In genomic region chr10:33253411-33253810, GRCh38 we compare ENCODE assay signal across 22 cellular contexts.
DNase-seq lines count a peak whose midpoint lies in the region; ATAC-seq, FAIRE-seq and TF ChIP-seq lines count a peak whose summit lies in the region.
"Had no signal": no experiment of that assay in that cellular context is flagged by ENCODE, and none has a peak within 500 bp of the region (broad histone marks: within the 10 kb centered on the region; RNA-seq: fewer than 3 reads in every experiment).

No MANE protein-coding gene starts in this region.

- H3K27me3 ChIP-seq in left ventricle myocardium inferior (ENCODE audit: low read depth) (no peaks in the 10 kb centered on the region), astrocyte (ENCODE audit: insufficient read depth, low read length) (no peaks in the 10 kb centered on the region), lung (ENCODE audit: control insufficient read depth, insufficient read depth) (no peaks in the 10 kb centered on the region), testis (no peaks in the 10 kb centered on the region), GM23338 (ENCODE audit: insufficient read depth) (no peaks in the 10 kb centered on the region)
- H3K27me3 ChIP-seq: esophagus muscularis mucosa, transverse colon had no signal

- H3K27me3 Mint-ChIP-seq in astrocyte (ENCODE audit: low read depth, unreplicated experiment), result no peaks in the 10 kb centered on the region
- H3K27me3 Mint-ChIP-seq in GM23338 (ENCODE audit: insufficient read depth, low read depth, poor library complexity), result peaks cover 3% of the 10 kb centered on the region

- H3K4me3 ChIP-seq in left ventricle myocardium inferior (no peak overlapping the region), astrocyte (ENCODE audit: insufficient read depth, low read depth, low read length) (no peak overlapping the region), lung (no peak overlapping the region), testis (no peak overlapping the region), GM23338 (no peak overlapping the region)
- H3K4me3 ChIP-seq: esophagus muscularis mucosa, psoas muscle, transverse colon had no signal

- H3K27ac Mint-ChIP-seq in astrocyte (ENCODE audit: unreplicated experiment) (no peak overlapping the region), GM23338 (no peak overlapping the region)
- no peak overlapping the region for H3K27ac Mint-ChIP-seq in stimulated activated effector memory CD8-positive, alpha-beta T cell treated with anti-CD3 and anti-CD28 coated beads, Interleukin-12 subunit alpha, Interleukin-12 subunit beta, amount 100 ng/mL, for 72 hours
- H3K27ac Mint-ChIP-seq: activated CD8-positive, alpha-beta T cell treated with anti-CD3 and anti-CD28 coated beads, Interleukin-2, amount 10 ng/mL, durations not matched to agents 7 days and 5 days; immature natural killer cell had no signal

- no peak for FAIRE-seq in astrocyte (lab: Jason Lieb, UNC)

- no peak for ATAC-seq in left ventricle myocardium superior
- ATAC-seq in lung (ENCODE audit: insufficient read depth, low FRiP score), result no peak
- no peak for ATAC-seq in GM19035 (IDR thresholded peaks at IDR 0.05; ENCODE audit: unreplicated experiment)
- ATAC-seq in stimulated activated effector memory CD8-positive, alpha-beta T cell treated with anti-CD3 and anti-CD28 coated beads, Interleukin-12 subunit alpha, Interleukin-12 subunit beta, amount 100 ng/mL, for 72 hours, result no peak
- no peak for ATAC-seq in GM23338
- ATAC-seq: activated CD8-positive, alpha-beta T cell treated with anti-CD3 and anti-CD28 coated beads, Interleukin-2, amount 10 ng/mL, durations not matched to agents 7 days and 5 days; psoas muscle; Right ventricle myocardium inferior had no signal

- H3K4me3 Mint-ChIP-seq in astrocyte (ENCODE audit: unreplicated experiment) (no peak overlapping the region), GM23338 (no peak overlapping the region)
- no peak overlapping the region for H3K4me3 Mint-ChIP-seq in stimulated activated effector memory CD8-positive, alpha-beta T cell treated with anti-CD3 and anti-CD28 coated beads, Interleukin-12 subunit alpha, Interleukin-12 subunit beta, amount 100 ng/mL, for 72 hours
- H3K4me3 Mint-ChIP-seq: activated CD8-positive, alpha-beta T cell treated with anti-CD3 and anti-CD28 coated beads, Interleukin-2, amount 10 ng/mL, durations not matched to agents 7 days and 5 days; immature natural killer cell; nephron had no signal

- peaks cover 32% of the 10 kb centered on the region for H3K36me3 Mint-ChIP-seq in astrocyte (ENCODE audit: low read depth, unreplicated experiment)
- H3K36me3 Mint-ChIP-seq in stimulated activated effector memory CD8-positive, alpha-beta T cell treated with anti-CD3 and anti-CD28 coated beads, Interleukin-12 subunit alpha, Interleukin-12 subunit beta, amount 100 ng/mL, for 72 hours, result peaks cover 10% of the 10 kb centered on the region
- H3K36me3 Mint-ChIP-seq in GM23338 (ENCODE audit: low read depth), result no peaks in the 10 kb centered on the region

- H3F3A ChIP-seq in GM23338 (replicated peaks; ENCODE audit: low read depth), result no peaks in the 10 kb centered on the region

- no peaks in the 10 kb centered on the region for H4K20me1 ChIP-seq in astrocyte (ENCODE audit: insufficient read depth, low read length)
- H4K20me1 ChIP-seq in GM23338 (replicated peaks; ENCODE audit: insufficient read depth), result no peaks in the 10 kb centered on the region

- TF ChIP-seq CTCF in left ventricle myocardium inferior (IDR thresholded peaks at IDR 0.05; ENCODE audit: borderline replicate concordance) (no peak), astrocyte (IDR thresholded peaks at IDR 0.05; ENCODE audit: insufficient read depth, low read depth, low read length) (no peak), lung (IDR thresholded peaks at IDR 0.05; ENCODE audit: control extremely low read depth, extremely low read depth) (no peak), testis (IDR thresholded peaks at IDR 0.05) (no peak), GM23338 (conservative IDR thresholded peaks at IDR 0.05; ENCODE audit: low read depth in 2 of 2) (no peak)

- 63 to 82% methylated on average over 4 of the region's 4 CpGs for WGBS in lung, 2 donors
- WGBS in testis, 2 donors, result 74 to 81% methylated on average over 4 of the region's 4 CpGs

- peak overlapping the region; percentile 73 for H3K9ac ChIP-seq in astrocyte (ENCODE audit: low read length)
- H3K9ac ChIP-seq: KMS-11 had no signal

- H3K36me3 ChIP-seq in left ventricle myocardium inferior (peaks cover 95% of the 10 kb centered on the region), astrocyte (ENCODE audit: insufficient read depth, low read length) (peaks cover 63% of the 10 kb centered on the region), lung (ENCODE audit: control insufficient read depth in 2 of 2, insufficient read depth in 2 of 2, low read length in 2 of 2) (peaks cover 10 to 33% of the 10 kb centered on the region in 2 donors), testis (ENCODE audit: low read depth, missing control alignments) (no peaks in the 10 kb centered on the region), GM23338 (ENCODE audit: insufficient read depth) (no peaks in the 10 kb centered on the region)

- peak overlapping the region; percentile 64 for H3K4me2 ChIP-seq in astrocyte (ENCODE audit: low read length)
- H3K4me2 ChIP-seq in GM23338, result no peak overlapping the region
- H3K4me2 ChIP-seq: KMS-11 had no signal

- H2AFZ ChIP-seq in astrocyte (ENCODE audit: low read depth, low read length), result no peak overlapping the region
- no peak overlapping the region for H2AFZ ChIP-seq in GM23338

- H3K4me1 Mint-ChIP-seq in astrocyte (ENCODE audit: low read depth, unreplicated experiment), result peaks cover 42% of the 10 kb centered on the region
- peaks cover 37% of the 10 kb centered on the region for H3K4me1 Mint-ChIP-seq in stimulated activated effector memory CD8-positive, alpha-beta T cell treated with anti-CD3 and anti-CD28 coated beads, Interleukin-12 subunit alpha, Interleukin-12 subunit beta, amount 100 ng/mL, for 72 hours
- peaks cover 11% of the 10 kb centered on the region for H3K4me1 Mint-ChIP-seq in GM23338
- H3K4me1 Mint-ChIP-seq: nephron had no signal

- DNase-seq in left ventricle myocardium inferior, result no peak
- DNase-seq in left ventricle myocardium superior, result no peak
- DNase-seq in astrocyte (ENCODE audit: low read depth), result no peak
- no peak for DNase-seq in lung (ENCODE audit: low spot score)
- no peak for DNase-seq in stimulated activated effector memory CD8-positive, alpha-beta T cell treated with anti-CD3 and anti-CD28 coated beads, Interleukin-12 subunit alpha, Interleukin-12 subunit beta, amount 100 ng/mL, for 72 hours (ENCODE audit: low spot score in 2 of 2)
- no peak for DNase-seq in testis
- no peak for DNase-seq in GM23338 (ENCODE audit: low spot score)
- DNase-seq: activated CD8-positive, alpha-beta T cell treated with anti-CD3 and anti-CD28 coated beads, Interleukin-2, amount 10 ng/mL, durations not matched to agents 7 days and 5 days; activated T-cell treated with anti-CD3 and anti-CD28 coated beads, Interleukin-2, amount 50 U/mL, for 72 hours; immature natural killer cell; mesendoderm; NCI-H2029 treated with DMSO at 0.1 percent for 48 hours; NCI-H510A; psoas muscle; stimulated activated CD4-positive, alpha-beta T cell treated with anti-CD3 and anti-CD28 coated beads, Interleukin-12 subunit alpha, Interleukin-12 subunit beta, amount 100 ng/mL, for 4 hours; transverse colon had no signal

- peaks cover 26% of the 10 kb centered on the region for H3K79me2 ChIP-seq in astrocyte (ENCODE audit: insufficient read depth, low read length)
- H3K79me2 ChIP-seq in GM23338 (replicated peaks; ENCODE audit: insufficient read depth), result no peaks in the 10 kb centered on the region

- intact Hi-C loops in left ventricle myocardium inferior (cut with micrococcal nuclease), result no loop called here
- intact Hi-C loops in left ventricle myocardium superior (cut with micrococcal nuclease), result no loop called here
- intact Hi-C loops in testis (cut with DNase I; ENCODE audit: low total_unique reads), result no loop called here

- H3K9me3 Mint-ChIP-seq in astrocyte (ENCODE audit: unreplicated experiment) (no peaks in the 10 kb centered on the region), GM23338 (no peaks in the 10 kb centered on the region)
- no peaks in the 10 kb centered on the region for H3K9me3 Mint-ChIP-seq in stimulated activated effector memory CD8-positive, alpha-beta T cell treated with anti-CD3 and anti-CD28 coated beads, Interleukin-12 subunit alpha, Interleukin-12 subunit beta, amount 100 ng/mL, for 72 hours
- H3K9me3 Mint-ChIP-seq: immature natural killer cell, nephron had no signal

- TF ChIP-seq POLR2A in testis (IDR thresholded peaks at IDR 0.05), result no peak

- peaks cover 86% of the 10 kb centered on the region for H3K4me1 ChIP-seq in left ventricle myocardium inferior
- peaks cover 34% of the 10 kb centered on the region for H3K4me1 ChIP-seq in astrocyte (ENCODE audit: insufficient read depth, low read length)
- peaks cover 13 to 22% of the 10 kb centered on the region in 2 donors for H3K4me1 ChIP-seq in lung (ENCODE audit: control insufficient read depth in 2 of 2, insufficient read depth in 2 of 2, low read length in 2 of 2)
- H3K4me1 ChIP-seq in testis, result peaks cover 8% of the 10 kb centered on the region
- peaks cover 3% of the 10 kb centered on the region; the same call in 1 of the 2 replicates for H3K4me1 ChIP-seq in GM23338 (ENCODE audit: insufficient read depth)

- H3K27ac ChIP-seq in left ventricle myocardium inferior (replicated peaks) (peak overlapping the region; percentile 83), astrocyte (ENCODE audit: low read depth, low read length) (peak overlapping the region; percentile 89), lung (ENCODE audit: low read depth in 1 of 2, low read length in 1 of 2) (peak overlapping the region; percentile 43 to 55), testis (no peak overlapping the region), GM23338 (ENCODE audit: low read depth) (no peak overlapping the region)
- H3K27ac ChIP-seq: KMS-11, psoas muscle, transverse colon, VCaP had no signal

- no peaks in the 10 kb centered on the region for H3K9me2 ChIP-seq in GM23338 (ENCODE audit: insufficient read depth)

- H3K9me3 ChIP-seq in left ventricle myocardium inferior (replicated peaks) (no peaks in the 10 kb centered on the region), astrocyte (ENCODE audit: insufficient read depth, low read depth, low read length) (no peaks in the 10 kb centered on the region), lung (ENCODE audit: control insufficient read depth in 2 of 2, insufficient read depth in 1 of 2, low read length in 1 of 2) (no peaks in the 10 kb centered on the region), testis (no peaks in the 10 kb centered on the region)
- H3K9me3 ChIP-seq: esophagus muscularis mucosa, psoas muscle, transverse colon had no signal

TF ChIP-seq in GM23338, 12 proteins besides CTCF, POLR2A, EP300 and RAD21 (continues in another document):
- TF ChIP-seq POLR2AphosphoS5 (IDR thresholded peaks at IDR 0.05; ENCODE audit: low read depth) (no peak), EZH2 (IDR thresholded peaks at IDR 0.05; ENCODE audit: low read depth, unreplicated experiment) (no peak), CREB1 (CRISPR knock-in tag; IDR thresholded peaks at IDR 0.05; ENCODE audit: low read depth) (no peak), JUNB (IDR thresholded peaks at IDR 0.05; ENCODE audit: unreplicated experiment) (no peak)

Comparison
In these comparisons a context has a peak if more than half of its experiments do, and no peak if none do; other contexts are left out.
1. H3K27ac ChIP-seq: peak in left ventricle myocardium inferior (single experiment), astrocyte (single experiment) and lung (2 of 2); none in testis (0 of 2) and GM23338 (single experiment).